In the genomic region with DNA sequence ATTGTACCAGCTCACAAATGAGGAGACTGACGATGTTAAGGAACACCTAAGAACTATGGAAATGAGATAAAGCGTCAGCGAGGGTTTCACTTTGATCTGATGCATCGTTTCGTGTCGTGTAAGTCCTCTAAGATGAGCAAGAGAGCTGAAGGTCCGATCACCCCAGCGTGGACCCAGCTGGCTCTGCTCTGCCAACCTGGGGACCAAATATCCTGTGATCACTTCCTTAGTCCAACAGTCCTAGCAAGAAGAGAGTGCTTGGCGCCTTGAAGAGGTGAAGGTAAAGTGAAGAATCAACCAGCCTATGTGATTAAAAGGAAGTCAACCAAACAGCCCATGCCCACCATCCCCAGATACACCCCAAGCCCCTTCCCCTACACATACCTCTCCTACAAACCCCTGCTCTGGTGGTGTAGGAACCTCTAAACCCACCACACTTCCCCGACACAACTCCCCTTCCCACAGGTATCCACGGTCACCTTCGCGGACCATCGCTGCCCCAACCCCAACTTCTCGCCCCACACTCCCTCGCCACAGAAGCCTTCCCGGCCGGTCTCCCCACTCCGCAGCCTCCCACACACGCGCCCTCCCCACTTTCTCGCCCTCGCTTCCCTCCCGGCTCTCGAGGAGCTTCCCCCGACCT, we compare ENCODE assay signal across 8 cellular contexts. TPM values are rescaled to one million over a fixed set of nuclear protein-coding genes. Genes with fewer than 3 reads are reported as not detected.
A peak's percentile ranks its signal among the peaks of the same experiment; 100 is the strongest.
DNase-seq lines count a peak whose midpoint lies in the region; ATAC-seq, FAIRE-seq and TF ChIP-seq lines count a peak whose summit lies in the region.

No MANE protein-coding gene starts in this region.

- POLR2A ChIA-PET in A673 (lab: Charles Lee; ENCODE audit: low non-redundant PET), result interaction anchor here (0.5 kb wide), 1 partner anchor 9 kb away, joined by 3 read pairs; no protein-coding TSS in a partner anchor

- FAIRE-seq in GM12892 (lab: Jason Lieb, UNC), result peak; percentile 87

- H3K27me3 Mint-ChIP-seq in activated naive CD8-positive, alpha-beta T cell treated with anti-CD3 and anti-CD28 coated beads for 36 hours, result no peaks in the 10 kb centered on the region

- H3K36me3 ChIP-seq in A673 (ENCODE audit: insufficient read depth, low read length, poor library complexity, severe bottlenecking) (no peaks in the 10 kb centered on the region), iPS-15b (ENCODE audit: control insufficient read depth, insufficient read depth, low read length) (no peaks in the 10 kb centered on the region), skeletal muscle satellite cell (ENCODE audit: insufficient read depth, low read length) (peaks cover 3% of the 10 kb centered on the region)

- H3K4me2 ChIP-seq in skeletal muscle satellite cell (ENCODE audit: low read length), result peak overlapping the region; percentile 93

- DNase-seq in A673 (ENCODE audit: low spot score) (peak; percentile 15), GM12892 (ENCODE audit: insufficient read length) (no peak), NCI-H69 (lab: John Stamatoyannopoulos, UW) (peak; percentile 25)
- peak; percentile 35 for DNase-seq in activated naive CD8-positive, alpha-beta T cell treated with anti-CD3 and anti-CD28 coated beads for 36 hours

- H3K27ac ChIP-seq in A673 (ENCODE audit: low read depth, low read length, poor library complexity, severe bottlenecking), result peak overlapping the region; percentile 100

- ATAC-seq in HG03439 (IDR thresholded peaks at IDR 0.05; ENCODE audit: unreplicated experiment), result no peak
- ATAC-seq in GM19328 (IDR thresholded peaks at IDR 0.05; ENCODE audit: unreplicated experiment), result no peak

- H3K9ac ChIP-seq in iPS-15b (ENCODE audit: low read depth, low read length) (peak overlapping the region; percentile 91), skeletal muscle satellite cell (ENCODE audit: low read depth, low read length) (peak overlapping the region; percentile 100)

- H3K4me1 Mint-ChIP-seq in activated naive CD8-positive, alpha-beta T cell treated with anti-CD3 and anti-CD28 coated beads for 36 hours, result peaks cover 29% of the 10 kb centered on the region

- intact Hi-C loops in A673 (cut with micrococcal nuclease; ENCODE audit: unreplicated experiment), result no loop called here

- H3K4me1 ChIP-seq in A673 (ENCODE audit: insufficient read depth, low read length, poor library complexity, severe bottlenecking) (peaks cover 14% of the 10 kb centered on the region), iPS-15b (ENCODE audit: control insufficient read depth, insufficient read depth, low read length) (peaks cover 8% of the 10 kb centered on the region), skeletal muscle satellite cell (ENCODE audit: control insufficient read depth, insufficient read depth, low read length) (peaks cover 15% of the 10 kb centered on the region)

- H3K4me3 ChIP-seq in A673 (ENCODE audit: low read depth, low read length, poor library complexity, severe bottlenecking) (peak overlapping the region; percentile 99), iPS-15b (ENCODE audit: low read depth, low read length) (peak overlapping the region; percentile 79), skeletal muscle satellite cell (ENCODE audit: low read length) (peak overlapping the region; percentile 100)

- H3K27me3 ChIP-seq in A673 (replicated peaks; ENCODE audit: insufficient read depth, low read depth, low read length, poor library complexity), result no peaks in the 10 kb centered on the region
- H3K27me3 ChIP-seq in iPS-15b (ENCODE audit: control insufficient read depth, insufficient read depth, low read length), result no peaks in the 10 kb centered on the region
- no peaks in the 10 kb centered on the region for H3K27me3 ChIP-seq in skeletal muscle satellite cell (ENCODE audit: control insufficient read depth, insufficient read depth, low read length)

- no peak for TF ChIP-seq CTCF in A673 (conservative IDR thresholded peaks at IDR 0.05; ENCODE audit: low read depth, low read length)

- H3K4me3 Mint-ChIP-seq in activated naive CD8-positive, alpha-beta T cell treated with anti-CD3 and anti-CD28 coated beads for 36 hours, result peak overlapping the region; percentile 99

- BruUV-seq in A673 (replicated peaks; lab: Mats Ljungman, UMichigan), result no TSS peak

- TF ChIP-seq POLR2A in GM12892 (IDR thresholded peaks at IDR 0.05; ENCODE audit: low read depth, low read length), result peak; percentile 66; the same call in 1 of the 2 replicates

- CTCF ChIA-PET in A673 (lab: Charles Lee), result no interaction called here

- peaks cover 22% of the 10 kb centered on the region for H3K36me3 Mint-ChIP-seq in activated naive CD8-positive, alpha-beta T cell treated with anti-CD3 and anti-CD28 coated beads for 36 hours

- H3K9me3 Mint-ChIP-seq in activated naive CD8-positive, alpha-beta T cell treated with anti-CD3 and anti-CD28 coated beads for 36 hours, result no peaks in the 10 kb centered on the region

- no peaks in the 10 kb centered on the region for H3K9me3 ChIP-seq in A673 (ENCODE audit: low read depth, low read length, poor library complexity, severe bottlenecking)
- no peaks in the 10 kb centered on the region for H3K9me3 ChIP-seq in iPS-15b (ENCODE audit: control insufficient read depth, insufficient read depth, low read length)
- no peaks in the 10 kb centered on the region for H3K9me3 ChIP-seq in skeletal muscle satellite cell (replicated peaks; ENCODE audit: low read length)

- peak overlapping the region; percentile 100 for H3K27ac Mint-ChIP-seq in activated naive CD8-positive, alpha-beta T cell treated with anti-CD3 and anti-CD28 coated beads for 36 hours

RNA-seq across cellular contexts. Expression of a gene that starts 0.7 kb away (rescaled TPM):
- total RNA-seq in A673 (2021), result 27.3 and 30.6 TPM in 2 replicates
- 21.0 TPM for polyA plus RNA-seq in GM12892 (2012; ENCODE audit: missing spikeins)
- total RNA-seq in activated naive CD8-positive, alpha-beta T cell treated with anti-CD3 and anti-CD28 coated beads for 36 hours, result 10 to 100 TPM; 35.8 to 38.2 TPM
- 11.6 and 14.4 TPM in 2 replicates for total RNA-seq in skeletal muscle satellite cell (2012; rRNA removed)

RNA-seq across cellular contexts. Expression of a gene that starts 26.9 kb away (rescaled TPM):
- 32.4 and 41.2 TPM in 2 replicates for total RNA-seq in A673 (2021)
- 16.0 TPM for polyA plus RNA-seq in GM12892 (2012; ENCODE audit: missing spikeins)
- total RNA-seq in activated naive CD8-positive, alpha-beta T cell treated with anti-CD3 and anti-CD28 coated beads for 36 hours, result 10 to 100 TPM; 10.4 TPM
- total RNA-seq in skeletal muscle satellite cell (2012; rRNA removed), result 11.9 and 15.9 TPM in 2 replicates
